Comparison of ENCODE assay signal across 19 cellular contexts in genomic region chr17:81998222-81998621, GRCh38. TPM values are rescaled to one million over a fixed set of nuclear protein-coding genes. Genes with fewer than 3 reads are reported as not detected.
"Had no signal": no experiment of that assay in that cellular context is flagged by ENCODE, and none has a peak within 500 bp of the region (broad histone marks: within the 10 kb centered on the region; RNA-seq: fewer than 3 reads in every experiment).

No MANE protein-coding gene starts in this region.

- ATAC-seq: esophagus mucosa, heart left ventricle, left colon, left ventricle myocardium superior had no signal

- H3K27me3 Mint-ChIP-seq: naive B cell, type B pancreatic cell had no signal

- H3K36me3 ChIP-seq: colonic mucosa had no signal

- H3K27ac Mint-ChIP-seq: immature natural killer cell, naive B cell, type B pancreatic cell had no signal

- H3K4me3 Mint-ChIP-seq: immature natural killer cell, naive B cell, type B pancreatic cell had no signal

- H3K36me3 Mint-ChIP-seq: immature natural killer cell, naive B cell had no signal

- H3K4me1 ChIP-seq: colonic mucosa had no signal

- H3K9me3 Mint-ChIP-seq: immature natural killer cell, naive B cell, type B pancreatic cell had no signal

- H3K4me3 ChIP-seq: colonic mucosa, heart left ventricle, lung, sigmoid colon, skin epidermis, stomach had no signal

- H3K4me1 Mint-ChIP-seq: immature natural killer cell had no signal

- H3K27ac ChIP-seq: colonic mucosa, heart left ventricle, sigmoid colon, skin epidermis, stomach had no signal

- H3K27me3 ChIP-seq: colonic mucosa, heart left ventricle, sigmoid colon, stomach had no signal

- H3K9me3 ChIP-seq: colonic mucosa, heart left ventricle, sigmoid colon, stomach had no signal

- DNase-seq: colonic mucosa; effector CD8-positive, alpha-beta T cell; heart left ventricle; immature natural killer cell; left colon; left ventricle myocardium superior; mesenchymal stem cell; naive B cell; sigmoid colon; stimulated activated CD4-positive, alpha-beta T cell treated with anti-CD3 and anti-CD28 coated beads, Interleukin-12 subunit alpha, Interleukin-12 subunit beta, amount 100 ng/mL, for 4 hours; stimulated activated naive CD4-positive, alpha-beta T cell; stomach had no signal

RNA-seq across cellular contexts. Expression of gene RAC3, which starts 33.3 kb away (rescaled TPM):
- polyA plus RNA-seq: immature natural killer cell had no signal

RNA-seq across cellular contexts. Expression of gene NOTUM, which starts 37.2 kb away (rescaled TPM):
- total RNA-seq: esophagus mucosa, glomerular endothelial cell, left colon, sigmoid colon had no signal
- polyA plus RNA-seq: immature natural killer cell, keratinocyte, neural cell had no signal
